Comparison of ENCODE assay signal across 30 cellular contexts in genomic region chr4:44165938-44166337, GRCh38.
"Had no signal": no experiment of that assay in that cellular context is flagged by ENCODE, and none has a peak within 500 bp of the region (broad histone marks: within the 10 kb centered on the region; RNA-seq: fewer than 3 reads in every experiment).

No MANE protein-coding gene starts in this region.

- H3K27me3 Mint-ChIP-seq: natural killer cell treated with Interleukin-12 subunit alpha and Interleukin-12 subunit beta and Interleukin-15 and Interleukin-18, amount 100 ng/mL, for 72 hours; progenitor cell of endocrine pancreas; stimulated activated naive B cell treated with anti-CD40 and anti-IgM and Interleukin-4, amounts not matched to agents 10 μg/mL and 1 μg/mL and 100 μg/mL, for 72 hours; stimulated activated naive CD8-positive, alpha-beta T cell treated with anti-CD3 and anti-CD28 coated beads, Interleukin-15, Interleukin-2, amounts not matched to agents 100 ng/mL and 50 ng/mL, for 24 hours had no signal

- H3K4me3 ChIP-seq: ovary, psoas muscle, right lobe of liver, sigmoid colon, stomach, thoracic aorta, thyroid gland, tibial nerve, upper lobe of left lung, vagina had no signal

- H3K36me3 Mint-ChIP-seq: stimulated activated effector memory CD8-positive, alpha-beta T cell treated with anti-CD3 and anti-CD28 coated beads, Interleukin-12 subunit alpha, Interleukin-12 subunit beta, amount 100 ng/mL, for 72 hours; stimulated activated naive B cell treated with anti-CD40 and anti-IgM and Interleukin-4, amounts not matched to agents 10 μg/mL and 1 μg/mL and 100 μg/mL, for 72 hours had no signal

- H3K9ac ChIP-seq: parathyroid adenoma had no signal

- H3K36me3 ChIP-seq: neutrophil, ovary, right lobe of liver, sigmoid colon, stomach, thoracic aorta, thyroid gland, tibial nerve, upper lobe of left lung, vagina had no signal

- H3K27ac Mint-ChIP-seq: natural killer cell treated with Interleukin-12 subunit alpha and Interleukin-12 subunit beta and Interleukin-15 and Interleukin-18, amount 100 ng/mL, for 72 hours; nephron progenitor cell; progenitor cell of endocrine pancreas; stimulated activated effector memory CD8-positive, alpha-beta T cell treated with anti-CD3 and anti-CD28 coated beads, Interleukin-12 subunit alpha, Interleukin-12 subunit beta, amount 100 ng/mL, for 72 hours; stimulated activated naive B cell treated with anti-CD40 and anti-IgM and Interleukin-4, amounts not matched to agents 10 μg/mL and 1 μg/mL and 100 μg/mL, for 72 hours; stimulated activated naive CD8-positive, alpha-beta T cell treated with anti-CD3 and anti-CD28 coated beads, Interleukin-15, Interleukin-2, amounts not matched to agents 100 ng/mL and 50 ng/mL, for 24 hours had no signal

- H3K79me2 ChIP-seq: parathyroid adenoma had no signal

- H3K9me3 Mint-ChIP-seq: neural crest cell had no signal

- H3K9me3 ChIP-seq: neutrophil, ovary, psoas muscle, right lobe of liver, thoracic aorta, thyroid gland, vagina had no signal

- FAIRE-seq: small intestine, urothelium cell line had no signal

- H3K4me1 ChIP-seq: parathyroid adenoma, psoas muscle, right lobe of liver, sigmoid colon, thyroid gland, tibial nerve, upper lobe of left lung, vagina had no signal

- H3K27me3 ChIP-seq: neutrophil, ovary, right lobe of liver, sigmoid colon, stomach, thyroid gland, tibial nerve, upper lobe of left lung, vagina had no signal

- DNase-seq: nephron progenitor cell; nucleus accumbens; ovary; posterior cingulate gyrus; psoas muscle; right cardiac atrium; right lobe of liver; sigmoid colon; small intestine; stimulated activated CD4-positive, alpha-beta T cell treated with anti-CD3 and anti-CD28 coated beads, Interleukin-15, amount 100 ng/mL, for 24 hours; stimulated activated CD4-positive, alpha-beta T cell treated with anti-CD3 and anti-CD28 coated beads, Interleukin-2, amount 100 ng/mL, for 24 hours; stimulated activated CD4-positive, alpha-beta T cell treated with anti-CD3 and anti-CD28 coated beads, Interleukin-2, amount 100 ng/mL, for 48 hours; stimulated activated CD4-positive, alpha-beta T cell treated with anti-CD3 and anti-CD28 coated beads, Interleukin-4, amount 100 ng/mL, for 24 hours; stimulated activated naive B cell treated with anti-CD40 and anti-IgM and Interleukin-4, amounts not matched to agents 10 μg/mL and 1 μg/mL and 100 μg/mL, for 72 hours; stimulated activated naive CD4-positive, alpha-beta T cell treated with Interleukin-2 at 50 U/mL for 16 hours; stomach; thyroid gland; trophoblast cell; upper lobe of left lung had no signal

- H3K4me3 Mint-ChIP-seq: natural killer cell treated with Interleukin-12 subunit alpha and Interleukin-12 subunit beta and Interleukin-15 and Interleukin-18, amount 100 ng/mL, for 72 hours; nephron progenitor cell; neural crest cell; stimulated activated effector memory CD8-positive, alpha-beta T cell treated with anti-CD3 and anti-CD28 coated beads, Interleukin-12 subunit alpha, Interleukin-12 subunit beta, amount 100 ng/mL, for 72 hours; stimulated activated naive B cell treated with anti-CD40 and anti-IgM and Interleukin-4, amounts not matched to agents 10 μg/mL and 1 μg/mL and 100 μg/mL, for 72 hours; stimulated activated naive CD8-positive, alpha-beta T cell treated with anti-CD3 and anti-CD28 coated beads, Interleukin-15, Interleukin-2, amounts not matched to agents 100 ng/mL and 50 ng/mL, for 24 hours had no signal

- H3K4me1 Mint-ChIP-seq: nephron progenitor cell; neural crest cell; stimulated activated effector memory CD8-positive, alpha-beta T cell treated with anti-CD3 and anti-CD28 coated beads, Interleukin-12 subunit alpha, Interleukin-12 subunit beta, amount 100 ng/mL, for 72 hours; stimulated activated naive B cell treated with anti-CD40 and anti-IgM and Interleukin-4, amounts not matched to agents 10 μg/mL and 1 μg/mL and 100 μg/mL, for 72 hours had no signal

- H3K27ac ChIP-seq: neutrophil, ovary, parathyroid adenoma, psoas muscle, right lobe of liver, sigmoid colon, stomach, thoracic aorta, thyroid gland, tibial nerve, upper lobe of left lung, vagina had no signal

- H2AFZ ChIP-seq: parathyroid adenoma had no signal
